Comparison of ENCODE assay signal across 26 cellular contexts in the genomic region with DNA sequence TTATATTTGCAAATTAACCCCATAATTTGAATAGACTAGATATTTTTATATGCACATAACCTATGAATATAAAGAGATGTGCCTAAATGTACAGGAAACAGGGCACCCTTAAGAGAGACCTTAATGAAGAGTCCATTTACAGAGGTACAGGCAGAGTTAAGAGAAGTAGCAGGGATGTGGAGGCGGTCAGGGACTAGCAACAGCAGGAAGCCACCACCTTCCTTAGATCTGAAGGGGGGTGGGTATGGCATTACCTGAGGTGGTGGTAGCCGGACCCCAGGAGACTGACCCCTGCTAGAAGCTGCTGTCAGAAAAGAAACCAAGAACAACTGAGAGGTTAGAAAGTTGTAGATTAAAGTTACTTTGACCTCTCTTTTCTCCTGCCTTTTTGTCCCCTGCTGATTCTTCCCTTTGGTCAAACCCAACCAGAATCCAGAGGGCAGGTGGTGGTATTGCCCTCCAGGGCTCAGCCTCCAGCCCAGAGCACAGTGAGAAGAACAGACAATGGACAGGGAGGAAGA. TPM values are rescaled to one million over a fixed set of nuclear protein-coding genes. Genes with fewer than 3 reads are reported as not detected.
DNase-seq lines count a peak whose midpoint lies in the region; ATAC-seq, FAIRE-seq and TF ChIP-seq lines count a peak whose summit lies in the region.
"Had no signal": no experiment of that assay in that cellular context is flagged by ENCODE, and none has a peak within 500 bp of the region (broad histone marks: within the 10 kb centered on the region; RNA-seq: fewer than 3 reads in every experiment).

No MANE protein-coding gene starts in this region.

- no peaks in the 10 kb centered on the region for H3K27me3 Mint-ChIP-seq in activated naive CD8-positive, alpha-beta T cell treated with anti-CD3 and anti-CD28 coated beads, Interleukin-2, amount 50 U/mL, for 24 hours

- in situ Hi-C loops in HepG2 (cut with HindIII; ENCODE audit: extremely low pct_ligation_motif_present, low pct_unique_long_range_greater_than_20kb): no loop called here

- intact Hi-C loops in HepG2 (cut with micrococcal nuclease; ENCODE audit: unreplicated experiment) (no loop called here), right lobe of liver (cut with DNase I) (no loop called here), PC-9 (cut with micrococcal nuclease; ENCODE audit: unreplicated experiment) (no loop called here)

- H3K36me3 Mint-ChIP-seq in activated naive CD8-positive, alpha-beta T cell treated with anti-CD3 and anti-CD28 coated beads, Interleukin-2, amount 50 U/mL, for 24 hours (ENCODE audit: low read depth): no peaks in the 10 kb centered on the region

- H3K4me2 ChIP-seq in HepG2 (ENCODE audit: low read depth, low read length) (no peak overlapping the region), PC-9 (no peak overlapping the region)
- H3K4me2 ChIP-seq: GM23338 had no signal

- peaks cover 24% of the 10 kb centered on the region for H3K4me1 Mint-ChIP-seq in activated naive CD8-positive, alpha-beta T cell treated with anti-CD3 and anti-CD28 coated beads, Interleukin-2, amount 50 U/mL, for 24 hours

- H3F3A ChIP-seq in PC-9 (ENCODE audit: insufficient read depth, low read depth): no peaks in the 10 kb centered on the region; the same call in 1 of the 2 replicates

- H4K20me1 ChIP-seq in HepG2 (ENCODE audit: insufficient read depth, low read length): no peaks in the 10 kb centered on the region
- H4K20me1 ChIP-seq in PC-9 (ENCODE audit: insufficient read depth): no peaks in the 10 kb centered on the region

- BruUV-seq in HepG2 (replicated peaks; lab: Mats Ljungman, UMichigan) (no TSS peak), PC-9 (replicated peaks; lab: Mats Ljungman, UMichigan) (no TSS peak)

- no peak for TF ChIP-seq RAD21 in HepG2 (CRISPR knock-in tag; IDR thresholded peaks at IDR 0.05)

- CTCF ChIA-PET in HepG2 (lab: Yijun Ruan, JAX; ENCODE audit: low intra/inter-chr PET ratio, low total read pairs) (no interaction called here), PC-9 (lab: Charles Lee) (no interaction called here)

- H3K9me2 ChIP-seq in PC-9 (ENCODE audit: insufficient read depth): no peaks in the 10 kb centered on the region

- 54% methylated on average over 2 of the region's 2 CpGs for WGBS in HepG2 (ENCODE audit: low lambda C conversion rate)
- 90% methylated on average over 1 of the region's 2 CpGs for WGBS in right lobe of liver (ENCODE audit: insufficient coverage, low coverage, low lambda C conversion rate, missing lambda C conversion rate)

- no peak overlapping the region for H3K9ac ChIP-seq in HepG2 (ENCODE audit: insufficient read depth, low read depth, low read length)

- H3K4me1 ChIP-seq in HepG2 (ENCODE audit: insufficient read depth, low read length) (peaks cover 21% of the 10 kb centered on the region), right lobe of liver (no peaks in the 10 kb centered on the region), PC-9 (replicated peaks; ENCODE audit: insufficient read depth) (no peaks in the 10 kb centered on the region)
- H3K4me1 ChIP-seq: BE2C, Peyer's patch had no signal

- POLR2A ChIA-PET in HepG2 (lab: Yijun Ruan, JAX) (no interaction called here), PC-9 (lab: Charles Lee; ENCODE audit: unreplicated experiment) (no interaction called here)

- no peak overlapping the region for H3K27ac Mint-ChIP-seq in activated naive CD8-positive, alpha-beta T cell treated with anti-CD3 and anti-CD28 coated beads, Interleukin-2, amount 50 U/mL, for 24 hours
- H3K27ac Mint-ChIP-seq: GM23338, HFFc6 had no signal

- FAIRE-seq in HepG2 (lab: Jason Lieb, UNC): no peak

- TF ChIP-seq CTCF in HepG2 (CRISPR knock-in tag; IDR thresholded peaks at IDR 0.05) (no peak), right lobe of liver (IDR thresholded peaks at IDR 0.05) (no peak), PC-9 (conservative IDR thresholded peaks at IDR 0.05) (no peak)

- H3K79me2 ChIP-seq in HepG2 (ENCODE audit: insufficient read depth, low read length): no peaks in the 10 kb centered on the region
- H3K79me2 ChIP-seq in PC-9 (ENCODE audit: low read depth): no peaks in the 10 kb centered on the region

- no peak overlapping the region for H3K4me3 Mint-ChIP-seq in activated naive CD8-positive, alpha-beta T cell treated with anti-CD3 and anti-CD28 coated beads, Interleukin-2, amount 50 U/mL, for 24 hours
- H3K4me3 Mint-ChIP-seq: CD14-positive monocyte, GM23338, H9, HFFc6 had no signal

- H3K27me3 ChIP-seq in HepG2 (ENCODE audit: control insufficient read depth in 1 of 2, insufficient read depth in 2 of 2, low read length in 2 of 2) (no peaks in the 10 kb centered on the region), right lobe of liver (no peaks in the 10 kb centered on the region), PC-9 (ENCODE audit: insufficient read depth, low read depth) (no peaks in the 10 kb centered on the region)
- H3K27me3 ChIP-seq: BE2C, Peyer's patch had no signal

- H3K4me3 ChIP-seq in HepG2 (replicated peaks in 1 of 3; ENCODE audit: insufficient read depth in 1 of 3, low read depth in 2 of 3, low read length in 3 of 3): no peak overlapping the region
- no peak overlapping the region for H3K4me3 ChIP-seq in right lobe of liver
- H3K4me3 ChIP-seq in PC-9: no peak overlapping the region
- H3K4me3 ChIP-seq: GM23338, Peyer's patch, SK-N-MC had no signal

- ATAC-seq in HepG2 (no peak), right lobe of liver (no peak), HG03342 (IDR thresholded peaks at IDR 0.05; ENCODE audit: unreplicated experiment) (no peak)
- no peak for ATAC-seq in activated naive CD8-positive, alpha-beta T cell treated with anti-CD3 and anti-CD28 coated beads, Interleukin-2, amount 50 U/mL, for 24 hours
- ATAC-seq: GM23338 had no signal

- H2AFZ ChIP-seq in HepG2 (ENCODE audit: low read length) (no peak overlapping the region), PC-9 (0 out of 2 replicates have a peak overlapping the region, but pooled peaks have one; percentile 4)

- TF ChIP-seq EP300 in HepG2 (IDR thresholded peaks at IDR 0.05; ENCODE audit: low read depth in 2 of 2, low read length in 2 of 2) (no peak), HepG2 (CRISPR knock-in tag; IDR thresholded peaks at IDR 0.05; ENCODE audit: borderline replicate concordance) (no peak)

- no peaks in the 10 kb centered on the region for H3K9me3 Mint-ChIP-seq in activated naive CD8-positive, alpha-beta T cell treated with anti-CD3 and anti-CD28 coated beads, Interleukin-2, amount 50 U/mL, for 24 hours
- H3K9me3 Mint-ChIP-seq: GM23338, H9, HFFc6 had no signal

- TF ChIP-seq POLR2A in HepG2 (IDR thresholded peaks at IDR 0.05; ENCODE audit: insufficient read depth in 1 of 2, low read depth in 2 of 2, low read length in 2 of 2): no peak
- TF ChIP-seq POLR2A in right lobe of liver (IDR thresholded peaks at IDR 0.05): no peak

- H3K9me3 ChIP-seq in HepG2 (ENCODE audit: low read length) (no peaks in the 10 kb centered on the region), right lobe of liver (no peaks in the 10 kb centered on the region), PC-9 (ENCODE audit: insufficient read depth, low read depth) (no peaks in the 10 kb centered on the region)
- H3K9me3 ChIP-seq: BE2C, Peyer's patch had no signal

- DNase-seq in HepG2 (ENCODE audit: low spot score) (no peak), right lobe of liver (no peak), PC-9 (no peak), mesenteric fat pad (ENCODE audit: low spot score) (peak; percentile 24)
- DNase-seq in activated naive CD4-positive, alpha-beta T cell treated with Interleukin-2 at 50 U/mL for 16 hours: no peak
- no peak for DNase-seq in activated naive CD8-positive, alpha-beta T cell treated with anti-CD3 and anti-CD28 coated beads, Interleukin-2, amount 50 U/mL, for 24 hours
- DNase-seq: 8988T, ACHN, BE2C, Calu3, DMS153, DND-41, H9, HFFc6, Karpas-422, NCI-H1092 treated with DMSO at 0.1 percent for 48 hours, NCI-H1436, NCI-H187, NCI-H526, Peyer's patch, SIG-M5, SW 1271 had no signal

- no peak overlapping the region for H3K27ac ChIP-seq in HepG2 (ENCODE audit: extremely low read length, insufficient read depth, low read length)
- no peak overlapping the region for H3K27ac ChIP-seq in right lobe of liver
- no peak overlapping the region for H3K27ac ChIP-seq in PC-9
- H3K27ac ChIP-seq: Peyer's patch, SK-N-MC had no signal

- no peaks in the 10 kb centered on the region for H3K36me3 ChIP-seq in HepG2 (replicated peaks in 1 of 2; ENCODE audit: control insufficient read depth in 1 of 2, insufficient read depth in 2 of 2, low read length in 2 of 2)
- no peaks in the 10 kb centered on the region for H3K36me3 ChIP-seq in right lobe of liver
- no peaks in the 10 kb centered on the region for H3K36me3 ChIP-seq in PC-9 (ENCODE audit: low read depth)
- H3K36me3 ChIP-seq: BE2C, Peyer's patch had no signal

TF ChIP-seq in HepG2, 621 proteins besides CTCF, POLR2A, EP300 and RAD21 (continues in another document):
- TF ChIP-seq ZNF251 (CRISPR knock-in tag; IDR thresholded peaks at IDR 0.05) (no peak), ZNF83 (CRISPR knock-in tag; IDR thresholded peaks at IDR 0.05; ENCODE audit: borderline replicate concordance) (no peak)

RNA-seq across cellular contexts. Expression of gene ATG16L1, which starts 24.9 kb away (rescaled TPM):
- total RNA-seq in HepG2 (2016; rRNA removed; fragmentation: Illumina TruSeq; extraction: Trizol) (51.7 and 61.2 TPM in 2 replicates), right lobe of liver (10 to 100 TPM; 14.7 to 20.2 (median 17.9) TPM), PC-9 (2021) (55.7 and 63.9 TPM in 2 replicates), mesenteric fat pad (20.5 TPM)
- total RNA-seq in HepG2 (2016; cell fraction: cytosol; rRNA removed; fragmentation: Illumina TruSeq; extraction: Trizol; ENCODE audit: low read depth): 8.5 and 9.2 TPM in 2 replicates
- 51.7 and 55.0 TPM in 2 replicates for total RNA-seq in HepG2 (2016; cell fraction: insoluble cytoplasmic fraction; rRNA removed; fragmentation: Illumina TruSeq; extraction: Trizol)
- 17.6 and 18.8 TPM in 2 replicates for total RNA-seq in HepG2 (2016; cell fraction: membrane; rRNA removed; fragmentation: Illumina TruSeq; extraction: Trizol)
- 66.8 and 76.3 TPM in 2 replicates for total RNA-seq in HepG2 (2016; cell fraction: nucleus; rRNA removed; fragmentation: Illumina TruSeq; extraction: Trizol)
- 26.0 and 32.4 TPM in 2 replicates for polyA plus RNA-seq in HepG2 (2011; rRNA removed)
- 18.2 and 21.7 TPM in 2 replicates for polyA plus RNA-seq in HepG2 (2011; cell fraction: cytosol; rRNA removed)
- polyA plus RNA-seq in HepG2 (2011; cell fraction: nucleus; rRNA removed): 77.7 and 79.9 TPM in 2 replicates
- 18.0 and 21.3 TPM in 2 replicates for polyA plus RNA-seq in HepG2 (2012)
- polyA plus RNA-seq in HepG2 (2016; cell fraction: cytosol; fragmentation: Illumina TruSeq; extraction: Trizol; ENCODE audit: low read depth): 2.4 TPM in 2 replicates
- polyA plus RNA-seq in HepG2 (2016; cell fraction: insoluble cytoplasmic fraction; fragmentation: Illumina TruSeq; extraction: Trizol; ENCODE audit: low read depth): 28.5 and 28.9 TPM in 2 replicates
- 6.8 and 6.9 TPM in 2 replicates for polyA plus RNA-seq in HepG2 (2016; cell fraction: membrane; fragmentation: Illumina TruSeq; extraction: Trizol; ENCODE audit: low read depth)
- 55.6 and 67.9 TPM in 2 replicates for polyA plus RNA-seq in HepG2 (2016; cell fraction: nucleus; fragmentation: Illumina TruSeq; extraction: Trizol; ENCODE audit: insufficient read depth, low read depth)
- 21.6 and 31.5 TPM in 2 replicates for polyA minus RNA-seq in HepG2 (2011; rRNA and poly(A)+ RNA removed; ENCODE audit: low replicate concordance)
- 13.2 and 14.0 TPM in 2 replicates for polyA minus RNA-seq in HepG2 (2011; cell fraction: cytosol; rRNA and poly(A)+ RNA removed)
- 74.3 and 85.7 TPM in 2 replicates for polyA minus RNA-seq in HepG2 (2011; cell fraction: nucleus; rRNA and poly(A)+ RNA removed)
